30 cellular contexts compared by ENCODE assay signal in the genomic region with DNA sequence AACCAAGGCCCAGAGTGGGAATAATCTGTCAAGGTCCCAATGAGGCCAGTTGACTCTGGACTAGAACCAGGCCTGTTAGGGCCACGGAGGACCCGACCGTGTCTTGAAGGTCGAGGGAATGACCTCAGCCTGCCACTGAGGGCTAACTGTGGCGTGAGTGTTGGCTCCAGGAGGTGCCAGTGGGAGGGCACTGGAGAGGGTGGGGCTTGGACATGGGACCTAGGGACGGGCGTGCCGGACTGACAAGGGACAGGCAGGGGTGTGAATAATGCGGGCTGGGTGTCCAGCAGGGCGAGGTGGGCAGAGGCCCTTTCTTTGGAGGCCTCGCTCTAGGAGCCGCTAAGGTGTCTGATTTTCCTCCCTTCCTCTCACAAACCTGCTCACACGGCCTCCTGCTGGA. TPM values are rescaled to one million over a fixed set of nuclear protein-coding genes. Genes with fewer than 3 reads are reported as not detected.
DNase-seq lines count a peak whose midpoint lies in the region; ATAC-seq, FAIRE-seq and TF ChIP-seq lines count a peak whose summit lies in the region.
"Had no signal": no experiment of that assay in that cellular context is flagged by ENCODE, and none has a peak within 500 bp of the region (broad histone marks: within the 10 kb centered on the region; RNA-seq: fewer than 3 reads in every experiment).

No MANE protein-coding gene starts in this region.

- no peak overlapping the region for H3K27ac ChIP-seq in stomach
- no peak overlapping the region for H3K27ac ChIP-seq in ovary
- H3K27ac ChIP-seq: BLaER1 had no signal

- H3K9ac ChIP-seq in NT2/D1 (ENCODE audit: insufficient read length, low read depth): peak overlapping the region; percentile 22
- H3K9ac ChIP-seq: BLaER1 had no signal

- no peaks in the 10 kb centered on the region for H3K9me3 ChIP-seq in NT2/D1 (ENCODE audit: insufficient read depth, low read length)
- H3K9me3 ChIP-seq in mucosa of descending colon: no peaks in the 10 kb centered on the region
- no peaks in the 10 kb centered on the region for H3K9me3 ChIP-seq in stomach
- H3K9me3 ChIP-seq in ovary: no peaks in the 10 kb centered on the region
- H3K9me3 ChIP-seq: BE2C, BLaER1 had no signal

- TF ChIP-seq EP300 in stomach (IDR thresholded peaks at IDR 0.05) (no peak), ovary (IDR thresholded peaks at IDR 0.05) (no peak)

- H3K27me3 ChIP-seq in NT2/D1 (ENCODE audit: insufficient read depth, insufficient read length): no peaks in the 10 kb centered on the region
- peaks cover 0 to 29% (median 0%) of the 10 kb centered on the region in 3 donors for H3K27me3 ChIP-seq in stomach
- no peaks in the 10 kb centered on the region for H3K27me3 ChIP-seq in ovary
- H3K27me3 ChIP-seq: BE2C had no signal

- TF ChIP-seq CTCF in mucosa of descending colon (IDR thresholded peaks at IDR 0.05): no peak
- TF ChIP-seq CTCF in stomach (IDR thresholded peaks at IDR 0.05): no peak
- no peak for TF ChIP-seq CTCF in ovary (IDR thresholded peaks at IDR 0.05)

- TF ChIP-seq POLR2A in stomach (IDR thresholded peaks at IDR 0.05) (no peak), ovary (IDR thresholded peaks at IDR 0.05) (no peak), GM12892 (IDR thresholded peaks at IDR 0.05; ENCODE audit: low read depth, low read length) (no peak)

- H3K36me3 ChIP-seq in NT2/D1 (ENCODE audit: insufficient read depth, insufficient read length, low read length): peaks cover 5% of the 10 kb centered on the region
- H3K36me3 ChIP-seq in mucosa of descending colon (ENCODE audit: low read depth): no peaks in the 10 kb centered on the region
- H3K36me3 ChIP-seq in stomach: peaks cover 0 to 11% (median 0%) of the 10 kb centered on the region in 4 donors
- H3K36me3 ChIP-seq in ovary: no peaks in the 10 kb centered on the region
- H3K36me3 ChIP-seq: BLaER1 had no signal

- DNase-seq in NT2/D1 (ENCODE audit: low read depth, low spot score) (no peak), mucosa of descending colon (no peak), stomach (peak; percentile 45), ovary (no peak), CD1c-positive myeloid dendritic cell (ENCODE audit: extremely low spot score) (no peak), SHP77 (lab: John Stamatoyannopoulos, UW) (no peak), GM12892 (ENCODE audit: insufficient read length) (no peak)
- DNase-seq: 8988T; ACHN; BE2C; C1 segment of cervical spinal cord; CD4-positive, alpha-beta T cell; CD8-positive, alpha-beta memory T cell; COR-L47; DMS 273 treated with DMSO at 0.1 percent for 48 hours; DMS153; DMS53; DMS79; DND-41; EL; GF-D8 had no signal

- no peak overlapping the region for H3K4me3 ChIP-seq in NT2/D1 (ENCODE audit: insufficient read length, low read depth)
- H3K4me3 ChIP-seq in mucosa of descending colon: no peak overlapping the region
- H3K4me3 ChIP-seq in stomach: no peak overlapping the region
- no peak overlapping the region for H3K4me3 ChIP-seq in ovary
- H3K4me3 ChIP-seq: BLaER1 had no signal

- no peak for FAIRE-seq in GM12892 (lab: Jason Lieb, UNC)
- FAIRE-seq: A204.1, GM12891, GM18507 had no signal

- intact Hi-C loops in mucosa of descending colon (cut with DNase I, micrococcal nuclease): no loop called here
- intact Hi-C loops in stomach (cut with DNase I; ENCODE audit: low total_unique reads): no loop called here
- intact Hi-C loops in ovary (cut with DNase I): no loop called here

- peak; percentile 46 for ATAC-seq in mucosa of descending colon

- 48 to 81% (median 61%) methylated on average over 9 to 13 of the region's 13 CpGs for WGBS in stomach, 5 donors
- 94 to 95% (median 95%) methylated on average over 13 of the region's 13 CpGs for WGBS in ovary, 3 donors

- H3K4me1 ChIP-seq in NT2/D1 (ENCODE audit: insufficient read depth, insufficient read length) (peaks cover 33% of the 10 kb centered on the region), mucosa of descending colon (ENCODE audit: low read depth) (peaks cover 4% of the 10 kb centered on the region), stomach (peaks cover 0 to 31% (median 20%) of the 10 kb centered on the region in 4 donors), ovary (ENCODE audit: insufficient read depth) (peaks cover 9% of the 10 kb centered on the region)

RNA-seq across cellular contexts. Expression of gene ADAMTSL2, which starts 7.5 kb away (rescaled TPM):
- total RNA-seq in mucosa of descending colon (1 to 10 TPM; 1.3 to 2.7 (median 1.5) TPM), stomach (10 to 100 TPM in 1 of 5 donors, 1 to 10 TPM in 2, not detected in 2; 3.3 to 20.6 (median 3.3) TPM), ovary (10 to 100 TPM in 1 of 7 donors, 1 to 10 TPM in 6; 1.3 to 18.5 (median 1.9) TPM)
- polyA plus RNA-seq in stomach (1 to 10 TPM; 1.3 to 1.9 (median 1.4) TPM), ovary (1 to 10 TPM in 1 of 2 donors, under 1 TPM in 1; 0.27 to 1.9 TPM)
- polyA plus RNA-seq in GM12892 (2012; ENCODE audit: missing spikeins): not detected
- total RNA-seq: CD8-positive, alpha-beta memory T cell; Daoy; G401 had no signal
- polyA plus RNA-seq: AG04450; CD14-positive monocyte; CD8-positive, alpha-beta memory T cell had no signal

RNA-seq across cellular contexts. Expression of gene MYMK, which starts 17.2 kb away (rescaled TPM):
- total RNA-seq in mucosa of descending colon (not detected), stomach (not detected), ovary (not detected)
- polyA plus RNA-seq in stomach (not detected), ovary (not detected)
- not detected for polyA plus RNA-seq in GM12892 (2012; ENCODE audit: missing spikeins)
- total RNA-seq: A673; CD4-positive, alpha-beta T cell; CD8-positive, alpha-beta memory T cell; Daoy had no signal
- polyA plus RNA-seq: AG04450; CD14-positive monocyte; CD8-positive, alpha-beta memory T cell had no signal
